11 cellular contexts compared by ENCODE assay signal in the genomic region with DNA sequence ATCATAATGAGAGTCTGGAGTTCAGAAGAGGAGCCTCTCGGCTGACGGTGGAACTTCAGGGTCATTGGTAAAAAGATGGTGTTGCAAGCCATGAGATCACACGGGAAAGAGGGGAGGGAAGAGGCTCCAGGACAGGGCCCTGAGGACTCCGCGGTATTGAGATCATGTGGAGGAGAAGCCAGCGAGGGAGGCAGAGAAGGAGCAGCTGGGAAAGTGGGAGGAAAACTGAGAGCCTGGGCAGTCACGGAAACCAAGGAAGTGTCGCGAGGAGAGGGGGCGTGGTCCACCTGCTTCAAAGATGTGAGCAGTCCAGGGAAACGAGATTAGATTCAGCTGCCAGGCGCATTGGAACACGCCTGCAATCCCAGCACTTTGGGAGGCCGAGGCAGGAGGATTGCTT. TPM values are rescaled to one million over a fixed set of nuclear protein-coding genes. Genes with fewer than 3 reads are reported as not detected.
DNase-seq lines count a peak whose midpoint lies in the region; ATAC-seq and TF ChIP-seq lines count a peak whose summit lies in the region.
"Had no signal": no experiment of that assay in that cellular context is flagged by ENCODE, and none has a peak within 500 bp of the region (broad histone marks: within the 10 kb centered on the region; RNA-seq: fewer than 3 reads in every experiment).

No MANE protein-coding gene starts in this region.

- no peaks in the 10 kb centered on the region for H3K9me3 Mint-ChIP-seq in Caco-2 (ENCODE audit: unreplicated experiment)
- H3K9me3 Mint-ChIP-seq: activated T-helper 17 cell treated with anti-CD3 and anti-CD28 coated beads, Interleukin-2, amount 50 U/mL, for 72 hours; neural crest cell had no signal

- peak; percentile 31 to 46 for DNase-seq in Caco-2
- DNase-seq in HS-5 (ENCODE audit: low read depth): peak; percentile 15
- DNase-seq in adipocyte (ENCODE audit: low read depth): peak; percentile 38
- DNase-seq in mucosa of descending colon: peak in 2 of 3 donors; percentile 37 to 63
- no peak for DNase-seq in NCI-H1417 treated with DMSO at 0.1 percent for 48 hours (lab: John Stamatoyannopoulos, UW)
- DNase-seq in iPS-NIHi7 (ENCODE audit: extremely low spot score): no peak
- DNase-seq in NCI-H2196 treated with DMSO at 0.1 percent for 48 hours (lab: John Stamatoyannopoulos, UW; ENCODE audit: unreplicated experiment): no peak
- no peak for DNase-seq in NCI-H526 treated with DMSO at 0.1 percent for 48 hours (lab: John Stamatoyannopoulos, UW)

- CTCF ChIA-PET in Caco-2 (lab: Charles Lee): no interaction called here

- POLR2A ChIA-PET in Caco-2 (lab: Charles Lee): no interaction called here

- H3K27ac Mint-ChIP-seq in Caco-2 (ENCODE audit: unreplicated experiment): peak overlapping the region; percentile 4
- H3K27ac Mint-ChIP-seq: activated T-helper 17 cell treated with anti-CD3 and anti-CD28 coated beads, Interleukin-2, amount 50 U/mL, for 72 hours had no signal

- no peak overlapping the region for H3K4me3 Mint-ChIP-seq in Caco-2 (ENCODE audit: unreplicated experiment)
- H3K4me3 Mint-ChIP-seq: activated T-helper 17 cell treated with anti-CD3 and anti-CD28 coated beads, Interleukin-2, amount 50 U/mL, for 72 hours; neural crest cell had no signal

- TF ChIP-seq CTCF in Caco-2 (IDR thresholded peaks at IDR 0.05; ENCODE audit: insufficient read depth in 1 of 2, low read depth in 1 of 2, low read length in 1 of 2, severe bottlenecking in 1 of 2, unreplicated experiment in 1 of 2) (no peak), mucosa of descending colon (IDR thresholded peaks at IDR 0.05) (no peak)

- H3K36me3 ChIP-seq in Caco-2 (ENCODE audit: control insufficient read depth, insufficient read depth, low read length) (no peaks in the 10 kb centered on the region), adipocyte (ENCODE audit: control insufficient read depth, insufficient read depth, low read length, severe bottlenecking) (no peaks in the 10 kb centered on the region), mucosa of descending colon (ENCODE audit: low read depth) (no peaks in the 10 kb centered on the region)
- H3K36me3 ChIP-seq: upper lobe of left lung had no signal

- H3K4me1 Mint-ChIP-seq in Caco-2 (ENCODE audit: low read depth, unreplicated experiment): peaks cover 8% of the 10 kb centered on the region
- H3K4me1 Mint-ChIP-seq: neural crest cell had no signal

- intact Hi-C loops in Caco-2 (cut with micrococcal nuclease; ENCODE audit: unreplicated experiment): no loop called here
- intact Hi-C loops in mucosa of descending colon (cut with DNase I, micrococcal nuclease): no loop called here

- H3K4me3 ChIP-seq in Caco-2 (ENCODE audit: low read depth, low read length) (no peak overlapping the region), adipocyte (ENCODE audit: low read length) (no peak overlapping the region), mucosa of descending colon (no peak overlapping the region)
- H3K4me3 ChIP-seq: upper lobe of left lung had no signal

- H3K4me1 ChIP-seq in Caco-2 (no peaks in the 10 kb centered on the region), adipocyte (ENCODE audit: control insufficient read depth, insufficient read depth, low read length) (no peaks in the 10 kb centered on the region), mucosa of descending colon (ENCODE audit: low read depth) (no peaks in the 10 kb centered on the region)
- H3K4me1 ChIP-seq: upper lobe of left lung had no signal

- H3K27me3 ChIP-seq in Caco-2 (replicated peaks; ENCODE audit: control insufficient read depth, insufficient read depth, low read length) (no peaks in the 10 kb centered on the region), adipocyte (replicated peaks; ENCODE audit: control insufficient read depth, insufficient read depth, low read length) (peaks cover 50% of the 10 kb centered on the region)
- H3K27me3 ChIP-seq: upper lobe of left lung had no signal

- peaks cover 8% of the 10 kb centered on the region for H3K27me3 Mint-ChIP-seq in Caco-2 (ENCODE audit: insufficient read depth, unreplicated experiment)

- H3K9ac ChIP-seq in adipocyte (ENCODE audit: low read length): no peak overlapping the region

- BruUV-seq in Caco-2 (replicated peaks; lab: Mats Ljungman, UMichigan): no TSS peak

- H3K9me3 ChIP-seq in Caco-2 (no peaks in the 10 kb centered on the region), adipocyte (ENCODE audit: control insufficient read depth, low read length) (peaks cover 6% of the 10 kb centered on the region), mucosa of descending colon (no peaks in the 10 kb centered on the region)
- H3K9me3 ChIP-seq: upper lobe of left lung had no signal

- ATAC-seq in mucosa of descending colon: peak; percentile 75
- ATAC-seq: activated T-helper 17 cell treated with anti-CD3 and anti-CD28 coated beads, Interleukin-2, amount 50 U/mL, for 72 hours had no signal

- H3K36me3 Mint-ChIP-seq in Caco-2 (ENCODE audit: insufficient read depth, unreplicated experiment): no peaks in the 10 kb centered on the region

RNA-seq across cellular contexts. Expression of a gene that starts 27.7 kb away (rescaled TPM):
- 5.5 and 6.7 TPM in 2 replicates for total RNA-seq in Caco-2 (2022)
- total RNA-seq in mucosa of descending colon: 1 to 10 TPM in 1 of 3 donors, under 1 TPM in 2; 0.28 to 1.8 (median 0.52) TPM

RNA-seq across cellular contexts. Expression of a gene that starts 52.9 kb away (rescaled TPM):
- 110 and 112 TPM in 2 replicates for total RNA-seq in Caco-2 (2022)
- 100 to 1,000 TPM in 2 of 3 donors, 10 to 100 TPM in 1; 97.6 to 138 (median 114) TPM for total RNA-seq in mucosa of descending colon

Comparison
In these comparisons a context has a peak if more than half of its experiments do, and no peak if none do; other contexts are left out.
1. DNase-seq: peak in Caco-2 (2 of 2), HS-5 (single experiment), adipocyte (single experiment) and mucosa of descending colon (2 of 3); none in NCI-H1417 treated with DMSO at 0.1 percent for 48 hours (single experiment), iPS-NIHi7 (single experiment), NCI-H2196 treated with DMSO at 0.1 percent for 48 hours (single experiment) and NCI-H526 treated with DMSO at 0.1 percent for 48 hours (single experiment).